Comparison of ENCODE assay signal across 10 cellular contexts in the genomic region with DNA sequence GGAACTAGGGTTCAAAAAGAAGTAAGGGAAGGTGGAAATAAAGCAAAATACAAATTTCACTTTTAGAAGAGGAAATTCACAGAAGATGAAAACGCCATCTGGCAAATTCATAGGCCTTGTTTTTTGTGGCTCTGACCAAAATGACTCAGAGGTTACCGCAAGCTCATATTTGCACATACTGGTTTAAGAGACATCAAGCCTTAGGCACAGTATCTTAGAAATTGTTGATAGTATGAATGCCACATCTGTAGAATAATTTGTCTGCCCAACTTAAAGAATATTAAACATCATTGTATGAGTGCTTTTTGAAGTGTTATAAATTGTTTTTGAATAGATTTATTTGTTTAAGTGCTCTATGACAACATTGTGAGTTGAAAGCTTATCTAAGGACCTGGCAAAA. TPM values are rescaled to one million over a fixed set of nuclear protein-coding genes. Genes with fewer than 3 reads are reported as not detected.
DNase-seq lines count a peak whose midpoint lies in the region; ATAC-seq and FAIRE-seq lines count a peak whose summit lies in the region.
"Had no signal": no experiment of that assay in that cellular context is flagged by ENCODE, and none has a peak within 500 bp of the region (broad histone marks: within the 10 kb centered on the region; RNA-seq: fewer than 3 reads in every experiment).

No MANE protein-coding gene starts in this region.

- H3K4me3 ChIP-seq in skeletal muscle satellite cell (ENCODE audit: low read length) = no peak overlapping the region
- H3K4me3 ChIP-seq: BLaER1 treated with 17β-estradiol and CSF1 and Interleukin-3, amounts not matched to agents 10 nM and 100 nM had no signal

- peak overlapping the region; percentile 15 for H3K4me2 ChIP-seq in skeletal muscle satellite cell (ENCODE audit: low read length)

- ATAC-seq in HG03060 (IDR thresholded peaks at IDR 0.05; ENCODE audit: low read depth, unreplicated experiment) = peak; percentile 79

- no peak overlapping the region for H3K4me3 Mint-ChIP-seq in T-helper 2 cell treated with Interferon-gamma antibody and Interleukin-4, amounts not matched to agents 5 μg/mL and 100 μg/mL, for 36 hours
- H3K4me3 Mint-ChIP-seq: neural crest cell had no signal

- H3K9me3 Mint-ChIP-seq in T-helper 2 cell treated with Interferon-gamma antibody and Interleukin-4, amounts not matched to agents 5 μg/mL and 100 μg/mL, for 36 hours = no peaks in the 10 kb centered on the region
- H3K9me3 Mint-ChIP-seq: neural crest cell had no signal

- H3K36me3 ChIP-seq in skeletal muscle satellite cell (ENCODE audit: insufficient read depth, low read length) = no peaks in the 10 kb centered on the region
- H3K36me3 ChIP-seq: BLaER1 treated with 17β-estradiol and CSF1 and Interleukin-3, amounts not matched to agents 10 nM and 100 nM had no signal

- no peaks in the 10 kb centered on the region for H3K36me3 Mint-ChIP-seq in T-helper 2 cell treated with Interferon-gamma antibody and Interleukin-4, amounts not matched to agents 5 μg/mL and 100 μg/mL, for 36 hours (ENCODE audit: low read depth)

- no peaks in the 10 kb centered on the region for H3K27me3 ChIP-seq in skeletal muscle satellite cell (ENCODE audit: control insufficient read depth, insufficient read depth, low read length)
- H3K27me3 ChIP-seq: BLaER1 treated with 17β-estradiol and CSF1 and Interleukin-3, amounts not matched to agents 10 nM and 100 nM had no signal

- H3K4me1 Mint-ChIP-seq in T-helper 2 cell treated with Interferon-gamma antibody and Interleukin-4, amounts not matched to agents 5 μg/mL and 100 μg/mL, for 36 hours (ENCODE audit: low read depth) = peaks cover 2% of the 10 kb centered on the region
- H3K4me1 Mint-ChIP-seq: neural crest cell had no signal

- FAIRE-seq in HTR-8/SVneo (lab: Jason Lieb, UNC) = no peak

- H3K9me3 ChIP-seq in skeletal muscle satellite cell (replicated peaks; ENCODE audit: low read length) = no peaks in the 10 kb centered on the region

- H3K4me1 ChIP-seq in skeletal muscle satellite cell (ENCODE audit: control insufficient read depth, insufficient read depth, low read length) = no peaks in the 10 kb centered on the region

- peak; percentile 5 for DNase-seq in activated gamma-delta T cell treated with Interleukin-2 at 50 U/mL for 16 hours
- no peak for DNase-seq in activated gamma-delta T cell (lab: John Stamatoyannopoulos, UW)
- peak; percentile 22 for DNase-seq in T-helper 2 cell treated with Interferon-gamma antibody and Interleukin-4, amounts not matched to agents 5 μg/mL and 100 μg/mL, for 36 hours (ENCODE audit: low spot score)
- no peak for DNase-seq in epidermal melanocyte (ENCODE audit: insufficient read length, low spot score)
- DNase-seq in NCI-H446 (lab: John Stamatoyannopoulos, UW) = no peak
- DNase-seq in HTR-8/SVneo (ENCODE audit: insufficient read length, low spot score) = no peak

- H3K27ac Mint-ChIP-seq in T-helper 2 cell treated with Interferon-gamma antibody and Interleukin-4, amounts not matched to agents 5 μg/mL and 100 μg/mL, for 36 hours = no peak overlapping the region

- H3K9ac ChIP-seq in skeletal muscle satellite cell (ENCODE audit: low read depth, low read length) = no peak overlapping the region
- H3K9ac ChIP-seq: BLaER1 treated with 17β-estradiol and CSF1 and Interleukin-3, amounts not matched to agents 10 nM and 100 nM had no signal

- H3K27me3 Mint-ChIP-seq in T-helper 2 cell treated with Interferon-gamma antibody and Interleukin-4, amounts not matched to agents 5 μg/mL and 100 μg/mL, for 36 hours (ENCODE audit: low read depth) = peaks cover 19% of the 10 kb centered on the region

RNA-seq across cellular contexts. Expression of gene TAAR1, which starts 10.6 kb away (rescaled TPM):
- total RNA-seq in skeletal muscle satellite cell (2012; rRNA removed) = not detected in 2 replicates
- total RNA-seq: neural crest cell had no signal

RNA-seq across cellular contexts. Expression of gene TAAR2, which starts 24.3 kb away (rescaled TPM):
- not detected in 2 replicates for total RNA-seq in skeletal muscle satellite cell (2012; rRNA removed)
- total RNA-seq: neural crest cell had no signal

RNA-seq across cellular contexts. Expression of gene TAAR5, which starts 58.8 kb away (rescaled TPM):
- not detected in 2 replicates for total RNA-seq in skeletal muscle satellite cell (2012; rRNA removed)
- total RNA-seq: neural crest cell had no signal

Comparison
In these comparisons a context has a peak if more than half of its experiments do, and no peak if none do; other contexts are left out.
1. DNase-seq: peak in activated gamma-delta T cell treated with Interleukin-2 at 50 U/mL for 16 hours (single experiment) and T-helper 2 cell treated with Interferon-gamma antibody and Interleukin-4, amounts not matched to agents 5 μg/mL and 100 μg/mL, for 36 hours (single experiment); none in activated gamma-delta T cell (single experiment), epidermal melanocyte (single experiment), NCI-H446 (0 of 2) and HTR-8/SVneo (single experiment).